In genomic region chrX:97806238-97806637, GRCh38 we compare ENCODE assay signal across 23 cellular contexts.
DNase-seq lines count a peak whose midpoint lies in the region; ATAC-seq and TF ChIP-seq lines count a peak whose summit lies in the region.
"Had no signal": no experiment of that assay in that cellular context is flagged by ENCODE, and none has a peak within 500 bp of the region (broad histone marks: within the 10 kb centered on the region; RNA-seq: fewer than 3 reads in every experiment).

No MANE protein-coding gene starts in this region.

- H3K4me2 ChIP-seq in PC-3 (ENCODE audit: low read length), result peak overlapping the region; percentile 71
- H3K4me2 ChIP-seq in fibroblast of lung (ENCODE audit: extremely low read depth, insufficient read depth, low read length), result no peak overlapping the region

- intact Hi-C loops in PC-3 (cut with micrococcal nuclease) (no loop called here), posterior vena cava (cut with DNase I) (no loop called here), transverse colon (cut with DNase I; ENCODE audit: low total_unique reads) (no loop called here)

- no peaks in the 10 kb centered on the region for H3F3A ChIP-seq in PC-3 (ENCODE audit: low read length, unreplicated experiment)

- H3K4me3 ChIP-seq in PC-3 (ENCODE audit: low read length) (peak overlapping the region; percentile 58; the same call in 1 of the 2 replicates), fibroblast of lung (replicated peaks in 1 of 4; ENCODE audit: control extremely low read depth in 1 of 4, insufficient read depth in 1 of 4, low read depth in 3 of 4, low read length in 4 of 4) (peak overlapping the region in 2 of 4 experiments; percentile 32 to 48), transverse colon (no peak overlapping the region)
- H3K4me3 ChIP-seq: K562, psoas muscle, thoracic aorta had no signal

- WGBS in transverse colon (ENCODE audit: low coverage in 1 of 2), 2 donors, result 85% methylated on average over 3 of the region's 3 CpGs; no CpG with 5 or more reads in 1 of the 2 donors

- in situ Hi-C loops in transverse colon (cut with MboI; ENCODE audit: low pct_ligation_motif_present in 1 of 4, low pct_unique_long_range_greater_than_20kb in 1 of 4, low sequenced_read_pairs in 3 of 4), result no loop called here

- no peak for TF ChIP-seq POLR2A in transverse colon (IDR thresholded peaks at IDR 0.05)

- H3K9ac ChIP-seq in PC-3 (ENCODE audit: low read length), result 0 out of 2 replicates have a peak overlapping the region, but pooled peaks have one; percentile 13
- H3K9ac ChIP-seq in fibroblast of lung (ENCODE audit: insufficient read depth, low read length), result no peak overlapping the region

- H2AFZ ChIP-seq in PC-3 (ENCODE audit: low read length) (peak overlapping the region; percentile 91), fibroblast of lung (ENCODE audit: low read length) (peak overlapping the region; percentile 17)

- H3K27me3 ChIP-seq in PC-3 (ENCODE audit: low read length), result no peaks in the 10 kb centered on the region
- H3K27me3 ChIP-seq in fibroblast of lung (ENCODE audit: control insufficient read depth, insufficient read depth, low read length), result no peaks in the 10 kb centered on the region
- H3K27me3 ChIP-seq in transverse colon, result no peaks in the 10 kb centered on the region

- H3K4me1 ChIP-seq in PC-3 (ENCODE audit: insufficient read depth, low read length) (no peaks in the 10 kb centered on the region), fibroblast of lung (ENCODE audit: control insufficient read depth, extremely low read depth, insufficient read depth, low read length) (no peaks in the 10 kb centered on the region), transverse colon (no peaks in the 10 kb centered on the region)
- H3K4me1 ChIP-seq: psoas muscle had no signal

- no peaks in the 10 kb centered on the region for H3K79me2 ChIP-seq in PC-3 (ENCODE audit: low read length)
- no peaks in the 10 kb centered on the region for H3K79me2 ChIP-seq in fibroblast of lung (ENCODE audit: control insufficient read depth, insufficient read depth, low read length)

- no TSS peak for BruUV-seq in PC-3 (replicated peaks; lab: Mats Ljungman, UMichigan)

- H4K20me1 ChIP-seq in PC-3 (ENCODE audit: low read length), result no peaks in the 10 kb centered on the region
- no peaks in the 10 kb centered on the region for H4K20me1 ChIP-seq in fibroblast of lung (ENCODE audit: control insufficient read depth, extremely low read depth, insufficient read depth, low read length)

- TF ChIP-seq EP300 in transverse colon (IDR thresholded peaks at IDR 0.05; ENCODE audit: low read depth), result no peak

- CTCF ChIA-PET in PC-3 (lab: Charles Lee), result no interaction called here

- DNase-seq in GM03348 (ENCODE audit: low spot score), result peak; percentile 5
- DNase-seq in PC-3, result peak; percentile 67
- peak; percentile 33 to 72 for DNase-seq in fibroblast of lung (ENCODE audit: low read depth in 2 of 2)
- peak; percentile 9 for DNase-seq in stromal cell of bone marrow (ENCODE audit: low read depth)
- no peak for DNase-seq in posterior vena cava (ENCODE audit: low spot score)
- no peak for DNase-seq in transverse colon
- no peak for DNase-seq in NCI-H2227 treated with DMSO at 0.1 percent for 48 hours (lab: John Stamatoyannopoulos, UW)
- DNase-seq: activated naive CD4-positive, alpha-beta T cell treated with anti-CD3 and anti-CD28 coated beads, Interleukin-2, amount 10 ng/mL, durations not matched to agents 7 days and 5 days; activated T-cell treated with anti-CD3 and anti-CD28 coated beads, Interleukin-2, amount 50 U/mL, for 72 hours; DND-41; dorsolateral prefrontal cortex; H7; hippocampal formation; MV-4-11; NCI-H1694; psoas muscle; Right ventricle myocardium superior; small intestine; stimulated activated CD4-positive, alpha-beta T cell treated with anti-CD3 and anti-CD28 coated beads, Interleukin-2, amount 100 ng/mL, for 48 hours; stimulated activated naive B cell treated with anti-CD40 and anti-IgM and Interleukin-4, amounts not matched to agents 10 μg/mL and 1 μg/mL and 100 μg/mL, for 72 hours; T-cell had no signal

- H3K27ac ChIP-seq in PC-3 (ENCODE audit: low read length) (no peak overlapping the region), fibroblast of lung (ENCODE audit: insufficient read depth, low read length) (no peak overlapping the region), transverse colon (no peak overlapping the region)
- H3K27ac ChIP-seq: dorsolateral prefrontal cortex, psoas muscle, thoracic aorta had no signal

- POLR2A ChIA-PET in PC-3 (lab: Charles Lee; ENCODE audit: unreplicated experiment), result no interaction called here

- TF ChIP-seq CTCF in PC-3 (conservative IDR thresholded peaks at IDR 0.05; ENCODE audit: low read depth, low read length) (no peak), fibroblast of lung (conservative IDR thresholded peaks at IDR 0.05 in 1 of 2, IDR thresholded peaks at IDR 0.05 in 1 of 2; ENCODE audit: low read depth in 1 of 2, low read length in 2 of 2) (no peak), transverse colon (IDR thresholded peaks at IDR 0.05) (no peak)

- H3K9me3 ChIP-seq in PC-3 (ENCODE audit: low read length), result no peaks in the 10 kb centered on the region
- no peaks in the 10 kb centered on the region for H3K9me3 ChIP-seq in fibroblast of lung (ENCODE audit: control insufficient read depth, insufficient read depth, low read depth, low read length)
- H3K9me3 ChIP-seq in transverse colon, result no peaks in the 10 kb centered on the region
- H3K9me3 ChIP-seq: psoas muscle, thoracic aorta had no signal

- no peaks in the 10 kb centered on the region for H3K9me2 ChIP-seq in PC-3 (replicated peaks; ENCODE audit: low read length)

- H3K36me3 ChIP-seq in PC-3 (ENCODE audit: low read depth, low read length) (no peaks in the 10 kb centered on the region), fibroblast of lung (ENCODE audit: control insufficient read depth, insufficient read depth, low read length) (no peaks in the 10 kb centered on the region), transverse colon (no peaks in the 10 kb centered on the region)
- H3K36me3 ChIP-seq: thoracic aorta had no signal

- peak; percentile 81 for ATAC-seq in PC-3
- ATAC-seq: activated T-cell treated with anti-CD3 and anti-CD28 coated beads, Interleukin-2, amount 50 U/mL, for 72 hours; K562; psoas muscle; stimulated activated naive B cell treated with anti-CD40 and anti-IgM and Interleukin-4, amounts not matched to agents 10 μg/mL and 1 μg/mL and 100 μg/mL, for 72 hours; T-cell had no signal

Comparison
In these comparisons a context has a peak if more than half of its experiments do, and no peak if none do; other contexts are left out.
1. DNase-seq: peak in GM03348 (single experiment), PC-3 (single experiment), fibroblast of lung (2 of 2) and stromal cell of bone marrow (single experiment); none in posterior vena cava (single experiment), transverse colon (single experiment) and NCI-H2227 treated with DMSO at 0.1 percent for 48 hours (single experiment).